In genomic region chr9:76109953-76110352, GRCh38 we compare ENCODE assay signal across 18 cellular contexts.
DNase-seq lines count a peak whose midpoint lies in the region; ATAC-seq, FAIRE-seq and TF ChIP-seq lines count a peak whose summit lies in the region.
"Had no signal": no experiment of that assay in that cellular context is flagged by ENCODE, and none has a peak within 500 bp of the region (broad histone marks: within the 10 kb centered on the region; RNA-seq: fewer than 3 reads in every experiment).

No MANE protein-coding gene starts in this region.

- no peaks in the 10 kb centered on the region for H3K9me3 ChIP-seq in thoracic aorta
- H3K9me3 ChIP-seq: BE2C, sigmoid colon had no signal

- peak; percentile 28 for FAIRE-seq in bronchial epithelial cell (lab: Jason Lieb, UNC)
- FAIRE-seq: colon had no signal

- H3K36me3 ChIP-seq in bronchial epithelial cell (ENCODE audit: control insufficient read depth, insufficient read depth, low read length) (no peaks in the 10 kb centered on the region), thoracic aorta (no peaks in the 10 kb centered on the region)
- H3K36me3 ChIP-seq: BE2C, sigmoid colon had no signal

- ATAC-seq in left colon (peak; percentile 90), thoracic aorta (ENCODE audit: insufficient number of reproducible peaks, low FRiP score, low read depth) (peak; percentile 41), GM18867 (IDR thresholded peaks at IDR 0.05; ENCODE audit: unreplicated experiment) (no peak)

- peaks cover 54 to 85% of the 10 kb centered on the region in 2 donors for H3K4me1 ChIP-seq in thoracic aorta (ENCODE audit: control insufficient read depth in 1 of 2, low read depth in 2 of 2)
- H3K4me1 ChIP-seq: BE2C had no signal

- TF ChIP-seq CTCF in bronchial epithelial cell (IDR thresholded peaks at IDR 0.05; ENCODE audit: insufficient read depth, low read length, severe bottlenecking): no peak
- no peak for TF ChIP-seq CTCF in thoracic aorta (IDR thresholded peaks at IDR 0.05)

- intact Hi-C loops in left colon (cut with DNase I, micrococcal nuclease): no loop called here

- H3K4me3 ChIP-seq in bronchial epithelial cell (ENCODE audit: low read depth, low read length): no peak overlapping the region
- H3K4me3 ChIP-seq in thoracic aorta: no peak overlapping the region
- H3K4me3 ChIP-seq: sigmoid colon had no signal

- no peaks in the 10 kb centered on the region for H3K27me3 ChIP-seq in bronchial epithelial cell (ENCODE audit: control insufficient read depth, insufficient read depth, low read length)
- H3K27me3 ChIP-seq in thoracic aorta (replicated peaks; ENCODE audit: insufficient read depth): no peaks in the 10 kb centered on the region
- H3K27me3 ChIP-seq: sigmoid colon had no signal

- peak overlapping the region; percentile 87 to 92 for H3K27ac ChIP-seq in thoracic aorta
- H3K27ac ChIP-seq: KMS-11, sigmoid colon had no signal

- DNase-seq in M059J (ENCODE audit: low read depth) (peak; percentile 9), bronchial epithelial cell (ENCODE audit: low read depth) (peak; percentile 80), left colon (no peak), thoracic aorta (ENCODE audit: low spot score) (peak; percentile 33), COR-L47 (lab: John Stamatoyannopoulos, UW) (no peak), SIG-M5 treated with dmso at 0.1 percent for 504 hours (lab: John Stamatoyannopoulos, UW; ENCODE audit: unreplicated experiment) (no peak)
- DNase-seq: activated CD4-positive, CD25-positive, alpha-beta regulatory T cell treated with anti-CD3 and anti-CD28 coated beads, Interleukin-2, amount 50 U/mL, for 72 hours; activated naive CD4-positive, alpha-beta T cell treated with anti-CD3 and anti-CD28 coated beads, Interleukin-2, amount 10 ng/mL, durations not matched to agents 7 days and 5 days; BE2C; HCEC 1CT; NCI-H187 treated with DMSO at 0.1 percent for 48 hours; NCI-H69; sigmoid colon; stimulated activated naive CD4-positive, alpha-beta T cell treated with Interleukin-2 at 50 U/mL for 16 hours; T-helper 2 cell had no signal

Comparison
In these comparisons a context has a peak if more than half of its experiments do, and no peak if none do; other contexts are left out.
1. DNase-seq: peak in M059J (single experiment), bronchial epithelial cell (single experiment) and thoracic aorta (single experiment); none in left colon (0 of 2), COR-L47 (single experiment) and SIG-M5 treated with dmso at 0.1 percent for 504 hours (single experiment).